Comparison of ENCODE assay signal across 2 cellular contexts in genomic region chr6:109092074-109092473, GRCh38.
TF ChIP-seq lines count a peak whose summit lies in the region.

No MANE protein-coding gene starts in this region.

TF ChIP-seq in SK-N-SH, 30 proteins besides CTCF, POLR2A, EP300 and RAD21 (continued from another document):
- no peak for TF ChIP-seq FOXM1 (IDR thresholded peaks at IDR 0.05; ENCODE audit: low read depth)
- no peak for TF ChIP-seq SMC3 (IDR thresholded peaks at IDR 0.05; ENCODE audit: low read depth, low read length)
TF ChIP-seq in SK-N-SH: peak in this region for 0.

TF ChIP-seq in SK-N-SH treated with all-trans-retinoic acid at 6 μM for 48 hours, 23 proteins besides CTCF, POLR2A, EP300 and RAD21 (continued from another document):
- no peak for TF ChIP-seq POU6F1 (CRISPR knock-in tag; IDR thresholded peaks at IDR 0.05; ENCODE audit: borderline replicate concordance, low read depth)
- TF ChIP-seq ESRRG (CRISPR knock-in tag; IDR thresholded peaks at IDR 0.05) = no peak
- TF ChIP-seq ZC3H10 (CRISPR knock-in tag; IDR thresholded peaks at IDR 0.05) = no peak
- no peak for TF ChIP-seq CSDC2 (CRISPR knock-in tag; IDR thresholded peaks at IDR 0.05)
- TF ChIP-seq ARNTL (CRISPR knock-in tag; IDR thresholded peaks at IDR 0.05; ENCODE audit: borderline replicate concordance, low read depth) = no peak
- no peak for TF ChIP-seq TCF4 (CRISPR knock-in tag; IDR thresholded peaks at IDR 0.05; ENCODE audit: borderline replicate concordance)
- TF ChIP-seq PATZ1 (CRISPR knock-in tag; IDR thresholded peaks at IDR 0.05; ENCODE audit: borderline replicate concordance) = no peak
- no peak for TF ChIP-seq OSR1 (CRISPR knock-in tag; IDR thresholded peaks at IDR 0.05)
- no peak for TF ChIP-seq SNAI2 (CRISPR knock-in tag; IDR thresholded peaks at IDR 0.05)
- no peak for TF ChIP-seq CSRNP3 (CRISPR knock-in tag; IDR thresholded peaks at IDR 0.05)
- TF ChIP-seq ISL1 (CRISPR knock-in tag; IDR thresholded peaks at IDR 0.05) = no peak
- no peak for TF ChIP-seq BACH2 (CRISPR knock-in tag; IDR thresholded peaks at IDR 0.05; ENCODE audit: borderline replicate concordance)
- no peak for TF ChIP-seq RARB (CRISPR knock-in tag; IDR thresholded peaks at IDR 0.05)
- TF ChIP-seq GLIS3 (CRISPR knock-in tag; IDR thresholded peaks at IDR 0.05) = no peak
- TF ChIP-seq CREB5 (CRISPR knock-in tag; IDR thresholded peaks at IDR 0.05; ENCODE audit: low read depth) = no peak
